In genomic region chr7:32495298-32496051, GRCh38 we compare ENCODE assay signal across 1 cellular context.
TF ChIP-seq lines count a peak whose summit lies in the region.

Gene AVL9 (plus strand): TSS chr7:32495489. CDS start chr7:32495710, 221 bp downstream.

TF ChIP-seq in GM12878, 131 proteins besides CTCF, POLR2A, EP300 and RAD21 (continued from another document):
- TF ChIP-seq HCFC1 (IDR thresholded peaks at IDR 0.05; ENCODE audit: low read length) (0 out of 2 replicates have a peak, but pooled peaks have one; percentile 25), ETV6 (conservative IDR thresholded peaks at IDR 0.05 in 1 of 2, IDR thresholded peaks at IDR 0.05 in 1 of 2; ENCODE audit: borderline replicate concordance in 1 of 2, low read depth in 1 of 2) (peak in 1 of 2 experiments; percentile 48; a peak in 1 of 4 replicates), KLF5 (IDR thresholded peaks at IDR 0.05; ENCODE audit: partially characterized antibody) (no peak), TAF1 (IDR thresholded peaks at IDR 0.05; ENCODE audit: borderline replicate concordance, low read depth, low read length) (peak; percentile 66; the same call in 1 of the 2 replicates), POU2F2 (IDR thresholded peaks at IDR 0.05; ENCODE audit: borderline replicate concordance, low read depth, low read length) (peak; percentile 63; the same call in 1 of the 3 replicates), RB1 (IDR thresholded peaks at IDR 0.05; ENCODE audit: borderline replicate concordance) (peak; percentile 70; the same call in 1 of the 2 replicates), PML (IDR thresholded peaks at IDR 0.05; ENCODE audit: low read length) (peak; percentile 86), BCL3 (IDR thresholded peaks at IDR 0.05; ENCODE audit: borderline replicate concordance, insufficient read depth, low read depth, low read length, poor library complexity, severe bottlenecking) (peak; percentile 34), NR2F1 (conservative IDR thresholded peaks at IDR 0.05) (peak; percentile 72), POLR2AphosphoS2 (IDR thresholded peaks at IDR 0.05; ENCODE audit: low read depth, low read length) (peak; percentile 87), BHLHE40 (IDR thresholded peaks at IDR 0.05; ENCODE audit: borderline replicate concordance in 1 of 2, low read depth in 2 of 2, low read length in 1 of 2) (peak; percentile 65 to 85), YBX1 (IDR thresholded peaks at IDR 0.05) (no peak), PAX8 (IDR thresholded peaks at IDR 0.05) (no peak), SRF (IDR thresholded peaks at IDR 0.05; ENCODE audit: low read depth in 2 of 2, low read length in 2 of 2) (no peak), POLR2AphosphoS5 (IDR thresholded peaks at IDR 0.05; ENCODE audit: low read length) (peak; percentile 94)
